8 cellular contexts compared by ENCODE assay signal in the genomic region with DNA sequence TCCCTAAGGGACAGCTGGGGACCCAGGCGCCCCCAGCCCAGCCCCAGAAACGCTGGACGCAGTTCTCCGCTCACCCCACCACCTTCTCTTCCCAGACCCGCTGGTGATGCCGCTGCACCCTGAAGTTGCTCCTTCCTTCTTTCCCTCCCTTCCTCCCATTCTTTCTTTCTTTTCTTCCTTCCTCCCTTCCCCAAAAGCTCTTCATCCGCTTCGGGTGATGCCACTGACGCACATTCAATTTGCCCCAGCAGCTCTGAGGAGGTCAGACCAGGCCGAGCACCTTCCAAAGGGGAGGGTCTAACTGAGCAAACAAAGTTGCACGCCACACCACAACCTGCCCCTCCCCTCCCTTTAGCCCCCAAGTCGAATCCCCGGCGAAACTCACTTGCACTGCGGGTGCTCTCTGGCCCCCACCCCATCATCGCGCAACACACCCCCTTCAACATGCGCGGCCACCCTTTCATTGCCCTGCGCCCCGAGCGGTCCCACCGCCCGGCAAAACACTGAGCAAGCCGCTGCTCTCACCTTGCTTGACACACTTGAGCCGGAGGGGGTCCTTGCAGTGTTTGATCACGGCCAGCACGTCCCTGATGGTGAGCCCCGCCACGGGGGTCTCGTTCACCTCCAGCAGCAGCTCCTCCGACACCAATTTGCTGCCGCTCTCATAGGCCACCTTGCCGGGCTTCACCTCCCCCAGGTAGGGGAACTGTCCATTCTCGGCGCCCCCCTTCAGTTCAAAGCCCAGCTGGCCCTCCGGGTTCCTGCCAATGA. TPM values are rescaled to one million over a fixed set of nuclear protein-coding genes. Genes with fewer than 3 reads are reported as not detected.
DNase-seq lines count a peak whose midpoint lies in the region; ATAC-seq and TF ChIP-seq lines count a peak whose summit lies in the region.

No MANE protein-coding gene starts in this region.

- peak overlapping the region; percentile 8 for H3K9ac ChIP-seq in mesendoderm (ENCODE audit: low read length)

- H2BK5ac ChIP-seq in mesendoderm (ENCODE audit: low read length) = no peak overlapping the region

- DNase-seq in C1 segment of cervical spinal cord (lab: John Stamatoyannopoulos, UW) (peak in 8 of 14 donors; percentile 46 to 78 (median 71)), NCI-H226 (peak; percentile 44), epithelial cell of esophagus (ENCODE audit: low read depth) (peak; percentile 9), mesendoderm (peak; percentile 37), upper lobe of left lung (peak; percentile 20 to 76), GF-D8 (lab: John Stamatoyannopoulos, UW) (no peak), activated gamma-delta T cell (lab: John Stamatoyannopoulos, UW) (no peak)

- H3K36me3 ChIP-seq in mesendoderm (ENCODE audit: control insufficient read depth, insufficient read depth, low read length) (no peaks in the 10 kb centered on the region), upper lobe of left lung (no peaks in the 10 kb centered on the region)

- H3K4me3 ChIP-seq in epithelial cell of esophagus (ENCODE audit: low read length) (peak overlapping the region; percentile 80), mesendoderm (ENCODE audit: low read length) (peak overlapping the region; percentile 22), upper lobe of left lung (peak overlapping the region; percentile 29 to 67 (median 60))

- H3K4ac ChIP-seq in mesendoderm (ENCODE audit: low read depth, low read length) = no peak overlapping the region

- H4K8ac ChIP-seq in mesendoderm (ENCODE audit: low read depth, low read length) = no peak overlapping the region

- H3K79me2 ChIP-seq in mesendoderm (ENCODE audit: control insufficient read depth, insufficient read depth, low read length) = no peaks in the 10 kb centered on the region

- TF ChIP-seq CTCF in epithelial cell of esophagus (IDR thresholded peaks at IDR 0.05; ENCODE audit: insufficient read depth, low read depth, low read length, missing control alignments) (no peak), upper lobe of left lung (IDR thresholded peaks at IDR 0.05) (no peak)

- no peak overlapping the region for H2BK15ac ChIP-seq in mesendoderm (replicated peaks; ENCODE audit: low read depth)

- peak overlapping the region; percentile 90 for H3K4me2 ChIP-seq in mesendoderm (ENCODE audit: low read length)

- no peak for TF ChIP-seq EP300 in upper lobe of left lung (IDR thresholded peaks at IDR 0.05)

- H3K27ac ChIP-seq in mesendoderm (ENCODE audit: low read depth, low read length) (no peak overlapping the region), upper lobe of left lung (peak overlapping the region; percentile 81 to 88 (median 87))

- TF ChIP-seq POLR2A in upper lobe of left lung (IDR thresholded peaks at IDR 0.05) = no peak

- no peak overlapping the region for H2BK120ac ChIP-seq in mesendoderm (ENCODE audit: low read depth, low read length)

- H2AK5ac ChIP-seq in mesendoderm (ENCODE audit: low read length) = no peak overlapping the region

- ATAC-seq in upper lobe of left lung (ENCODE audit: low FRiP score in 2 of 2) (peak; percentile 16 to 27), GM21619 (IDR thresholded peaks at IDR 0.05; ENCODE audit: unreplicated experiment) (no peak)

- H3K9me3 ChIP-seq in upper lobe of left lung = no peaks in the 10 kb centered on the region

- peak overlapping the region; percentile 67 for H3K23ac ChIP-seq in mesendoderm (ENCODE audit: low read length)

- no peak overlapping the region for H4K5ac ChIP-seq in mesendoderm (ENCODE audit: low read length)

- H3K27me3 ChIP-seq in mesendoderm (ENCODE audit: insufficient read depth, low read length, poor library complexity) (peaks cover 10% of the 10 kb centered on the region), upper lobe of left lung (no peaks in the 10 kb centered on the region)

- H3K18ac ChIP-seq in mesendoderm (ENCODE audit: low read length) = no peak overlapping the region

- H3K4me1 ChIP-seq in mesendoderm (ENCODE audit: control insufficient read depth, low read depth, low read length) = no peaks in the 10 kb centered on the region
- peaks cover 5 to 17% (median 9%) of the 10 kb centered on the region in 4 donors for H3K4me1 ChIP-seq in upper lobe of left lung

- H3K79me1 ChIP-seq in mesendoderm (ENCODE audit: low read length) = no peaks in the 10 kb centered on the region

- peak overlapping the region; percentile 61 for H3K56ac ChIP-seq in mesendoderm (ENCODE audit: low read length)

- WGBS in mesendoderm (ENCODE audit: extremely low coverage, insufficient coverage, low lambda C conversion rate) = no CpG with 5 or more reads among the region's 37 CpGs
- 0% methylated on average over 34 to 37 of the region's 37 CpGs for WGBS in upper lobe of left lung, 2 donors

RNA-seq across cellular contexts. Expression of a gene that starts 0.8 kb away (rescaled TPM):
- polyA plus RNA-seq in mesendoderm (2013, experiment 1 of 2) = 8.7 TPM
- polyA plus RNA-seq in mesendoderm (2013, experiment 2 of 2) = 8.6 TPM
- total RNA-seq in upper lobe of left lung = 10 to 100 TPM in 4 of 6 donors, 1 to 10 TPM in 2; 7.9 to 84.9 (median 11.8) TPM

Comparison
In these comparisons a context has a peak if more than half of its experiments do, and no peak if none do; other contexts are left out.
1. DNase-seq: peak in C1 segment of cervical spinal cord (8 of 14), NCI-H226 (single experiment), epithelial cell of esophagus (single experiment), mesendoderm (single experiment) and upper lobe of left lung (2 of 2); none in GF-D8 (single experiment) and activated gamma-delta T cell (single experiment).
2. H3K4me3 ChIP-seq: peak in every context shown above with its lines; median percentile 80 in epithelial cell of esophagus; 60 in upper lobe of left lung; 22 in mesendoderm.